Comparison of ENCODE assay signal across 6 cellular contexts in the genomic region with DNA sequence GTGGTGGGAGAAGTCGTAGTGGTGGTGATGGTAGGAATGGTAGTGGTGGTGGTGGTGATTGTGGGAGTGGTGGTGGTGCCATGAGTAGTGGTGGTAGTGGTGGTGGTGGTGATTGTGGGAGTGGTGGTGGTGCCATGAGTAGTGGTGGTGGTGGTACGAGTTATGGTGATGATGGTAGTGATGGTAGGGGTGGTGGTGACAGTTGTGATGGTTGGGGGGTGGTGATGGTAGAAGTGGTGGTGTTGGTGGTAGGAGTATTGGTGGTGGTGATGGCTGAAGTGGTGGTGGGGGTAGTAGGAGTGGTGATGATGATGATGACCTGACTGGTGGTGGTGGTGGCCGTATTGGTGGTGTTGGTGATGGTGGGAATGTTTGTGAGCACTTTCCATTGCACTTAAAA.
"Had no signal": no experiment of that assay in that cellular context is flagged by ENCODE, and none has a peak within 500 bp of the region (broad histone marks: within the 10 kb centered on the region; RNA-seq: fewer than 3 reads in every experiment).

No MANE protein-coding gene starts in this region.

- H2AFZ ChIP-seq: GM23338 had no signal

- H3K4me1 Mint-ChIP-seq: GM23338 had no signal

- H3K4me3 ChIP-seq: GM23338, K562 had no signal

- ATAC-seq: GM23338, K562 had no signal

- H3K9me3 Mint-ChIP-seq: HFFc6 had no signal

- H3K27ac Mint-ChIP-seq: GM23338, HFFc6 had no signal

- FAIRE-seq: K562 had no signal

- H3K4me3 Mint-ChIP-seq: GM23338, HFFc6 had no signal

- H3K4me2 ChIP-seq: GM23338 had no signal

- DNase-seq: H7, HCEC 1CT, HFFc6, KG1 had no signal
